In genomic region chr7:90187507-90188050, GRCh38 we compare ENCODE assay signal across 18 cellular contexts. TPM values are rescaled to one million over a fixed set of nuclear protein-coding genes. Genes with fewer than 3 reads are reported as not detected.
"Had no signal": no experiment of that assay in that cellular context is flagged by ENCODE, and none has a peak within 500 bp of the region (broad histone marks: within the 10 kb centered on the region; RNA-seq: fewer than 3 reads in every experiment).

No MANE protein-coding gene starts in this region.

- FAIRE-seq: endothelial cell of umbilical vein, kidney had no signal

- H3K27ac ChIP-seq: foreskin keratinocyte, left ventricle myocardium inferior, lower lobe of right lung, right atrium auricular region, testis, tibial nerve, upper lobe of right lung, vagina had no signal

- DNase-seq: effector CD4-positive, alpha-beta T cell; endodermal cell; erythroblast; foreskin keratinocyte; immature natural killer cell; kidney; left cardiac atrium; left ventricle myocardium inferior; lower lobe of right lung; natural killer cell; posterior cingulate gyrus; stimulated activated CD4-positive, alpha-beta T cell treated with anti-CD3 and anti-CD28 coated beads, Interleukin-12 subunit alpha, Interleukin-12 subunit beta, amount 100 ng/mL, for 4 hours; testis; upper lobe of right lung had no signal

- ATAC-seq: foreskin keratinocyte, left cardiac atrium, lower lobe of right lung, natural killer cell, upper lobe of right lung had no signal

RNA-seq across cellular contexts. Expression of gene STEAP2, which starts 24.0 kb away (rescaled TPM):
- polyA plus RNA-seq: immature natural killer cell had no signal

RNA-seq across cellular contexts. Expression of gene STEAP1, which starts 33.3 kb away (rescaled TPM):
- polyA plus RNA-seq: immature natural killer cell had no signal

RNA-seq across cellular contexts. Expression of gene CFAP69, which starts 57.4 kb away (rescaled TPM):
- polyA plus RNA-seq: immature natural killer cell had no signal
